22 cellular contexts compared by ENCODE assay signal in the genomic region with DNA sequence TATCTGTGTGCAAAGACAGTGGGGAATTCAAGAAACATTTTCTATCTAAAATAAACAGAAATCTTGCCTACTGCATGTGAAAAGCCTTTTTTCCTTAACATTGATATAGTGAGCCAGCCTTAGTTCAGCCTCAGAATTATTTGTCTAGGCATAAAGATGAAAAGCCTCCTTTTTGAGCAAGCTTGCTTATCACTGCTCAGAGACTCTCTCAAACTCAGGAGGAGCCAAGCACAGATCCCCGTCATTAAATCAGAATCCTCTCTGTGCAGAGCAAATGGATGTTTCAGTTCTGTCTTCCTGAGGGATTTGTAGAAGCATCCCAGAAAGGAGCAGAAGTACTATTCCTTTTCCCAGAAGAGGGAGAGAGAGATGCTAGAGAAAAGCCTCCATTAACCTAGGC.
"Had no signal": no experiment of that assay in that cellular context is flagged by ENCODE, and none has a peak within 500 bp of the region (broad histone marks: within the 10 kb centered on the region; RNA-seq: fewer than 3 reads in every experiment).

No MANE protein-coding gene starts in this region.

- H3K4me1 Mint-ChIP-seq: activated B cell treated with CpG ODN at 0.5 μM for 24 hours; activated naive CD4-positive, alpha-beta T cell treated with anti-CD3 and anti-CD28 coated beads, Interleukin-2, amount 50 U/mL, for 24 hours; T-cell had no signal

- H3K36me3 Mint-ChIP-seq: activated naive CD4-positive, alpha-beta T cell treated with anti-CD3 and anti-CD28 coated beads, Interleukin-2, amount 50 U/mL, for 24 hours; T-cell had no signal

- DNase-seq: activated B cell treated with CpG ODN at 0.5 μM for 24 hours; activated CD4-positive, alpha-beta T cell treated with anti-CD3 and anti-CD28 coated beads for 48 hours; activated CD8-positive, alpha-beta memory T cell treated with anti-CD3 and anti-CD28 coated beads for 24 hours; activated CD8-positive, alpha-beta memory T cell treated with anti-CD3 and anti-CD28 coated beads, Interleukin-2, amount 50 U/mL, for 48 hours; activated effector memory CD4-positive, alpha-beta T cell treated with anti-CD3 and anti-CD28 coated beads, Interleukin-2, amount 50 U/mL, for 16 hours; activated T-cell treated with anti-CD3 and anti-CD28 coated beads, Interleukin-2, amount 50 U/mL, for 72 hours; adrenal gland; effector CD8-positive, alpha-beta T cell; foreskin melanocyte; head of caudate nucleus; kidney glomerular epithelial cell; nephron progenitor cell; nucleus accumbens; posterior cingulate gyrus; stimulated activated CD4-positive, alpha-beta T cell treated with anti-CD3 and anti-CD28 coated beads, Interleukin-15, amount 100 ng/mL, for 24 hours; stimulated activated CD4-positive, alpha-beta T cell treated with anti-CD3 and anti-CD28 coated beads, Interleukin-2, amount 100 ng/mL, for 48 hours; T-cell; T-helper 9 cell; testis; upper lobe of left lung had no signal

- H3K9me3 Mint-ChIP-seq: activated B cell treated with CpG ODN at 0.5 μM for 24 hours; activated naive CD4-positive, alpha-beta T cell treated with anti-CD3 and anti-CD28 coated beads, Interleukin-2, amount 50 U/mL, for 24 hours; dendritic cell treated with granulocyte-macrophage colony-stimulating factor and Interleukin-4, amounts not matched to agents 40 ng/mL and 50 ng/mL, for 4 days; nephron progenitor cell; T-cell had no signal

- H3K36me3 ChIP-seq: adrenal gland, upper lobe of left lung had no signal

- H3K27me3 ChIP-seq: adrenal gland, testis, upper lobe of left lung had no signal

- H3K4me3 Mint-ChIP-seq: activated B cell treated with CpG ODN at 0.5 μM for 24 hours; activated naive CD4-positive, alpha-beta T cell treated with anti-CD3 and anti-CD28 coated beads, Interleukin-2, amount 50 U/mL, for 24 hours; activated T-cell treated with anti-CD3 and anti-CD28 coated beads, Interleukin-2, amount 50 U/mL, for 72 hours; dendritic cell treated with granulocyte-macrophage colony-stimulating factor and Interleukin-4, amounts not matched to agents 40 ng/mL and 50 ng/mL, for 4 days; nephron progenitor cell; T-cell had no signal

- H3K27ac Mint-ChIP-seq: activated B cell treated with CpG ODN at 0.5 μM for 24 hours; activated naive CD4-positive, alpha-beta T cell treated with anti-CD3 and anti-CD28 coated beads, Interleukin-2, amount 50 U/mL, for 24 hours; activated T-cell treated with anti-CD3 and anti-CD28 coated beads, Interleukin-2, amount 50 U/mL, for 72 hours; dendritic cell treated with granulocyte-macrophage colony-stimulating factor and Interleukin-4, amounts not matched to agents 40 ng/mL and 50 ng/mL, for 4 days; nephron progenitor cell; T-cell had no signal

- H3K27ac ChIP-seq: upper lobe of left lung had no signal

- H3K4me3 ChIP-seq: adrenal gland, testis, upper lobe of left lung had no signal

- H3K9me3 ChIP-seq: adrenal gland, testis, upper lobe of left lung had no signal

- ATAC-seq: activated T-cell treated with anti-CD3 and anti-CD28 coated beads, Interleukin-2, amount 50 U/mL, for 72 hours; T-cell had no signal
